ENCODE assay signal across 8 cellular contexts in the genomic region with DNA sequence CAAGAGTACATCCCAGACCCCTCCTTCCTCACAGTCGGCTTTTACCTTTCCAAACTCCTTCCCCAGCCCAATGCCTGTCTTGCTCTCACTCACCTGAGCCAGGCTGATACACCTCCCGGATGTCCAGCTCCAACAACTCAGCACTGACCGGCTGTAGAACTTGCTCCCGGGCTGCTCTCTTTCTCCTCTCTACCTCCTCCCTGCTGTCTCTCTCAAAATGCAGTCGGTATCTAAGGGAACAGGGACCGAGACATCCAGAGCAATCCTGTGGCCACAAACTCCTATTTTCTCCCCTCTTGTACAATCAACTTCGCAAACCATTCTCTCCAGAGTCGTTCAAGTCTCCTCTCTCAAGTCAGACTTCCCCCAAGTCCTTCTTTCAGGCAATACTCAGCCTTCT. TPM values are rescaled to one million over a fixed set of nuclear protein-coding genes. Genes with fewer than 3 reads are reported as not detected.
DNase-seq lines count a peak whose midpoint lies in the region; ATAC-seq and TF ChIP-seq lines count a peak whose summit lies in the region.

No MANE protein-coding gene starts in this region.

- H3K9me3 ChIP-seq in right atrium auricular region (no peaks in the 10 kb centered on the region), aorta (ENCODE audit: control insufficient read depth, low read length) (no peaks in the 10 kb centered on the region)

- peaks cover 36% of the 10 kb centered on the region for H3K36me3 Mint-ChIP-seq in mesothelial cell of epicardium

- ATAC-seq in Right ventricle myocardium inferior (no peak), aorta (ENCODE audit: low FRiP score) (no peak), GM18858 (IDR thresholded peaks at IDR 0.05; ENCODE audit: unreplicated experiment) (no peak), HG03442 (IDR thresholded peaks at IDR 0.05; ENCODE audit: unreplicated experiment) (no peak)

- H3K4me3 ChIP-seq in right atrium auricular region: peak overlapping the region; percentile 75 to 88
- peak overlapping the region; percentile 80 to 100 for H3K4me3 ChIP-seq in cardiac fibroblast (replicated peaks in 1 of 2; ENCODE audit: low read depth in 2 of 2, low read length in 2 of 2)
- peak overlapping the region; percentile 61 to 69 for H3K4me3 ChIP-seq in aorta (ENCODE audit: low read length in 2 of 2)

- DNase-seq in right atrium auricular region (ENCODE audit: low spot score): no peak
- no peak for DNase-seq in Right ventricle myocardium inferior (ENCODE audit: missing footprints)
- DNase-seq in cardiac fibroblast (ENCODE audit: low read depth in 2 of 2): peak in 1 of 2 donors; percentile 9
- DNase-seq in mesothelial cell of epicardium (ENCODE audit: low spot score in 2 of 2, unreplicated experiment in 2 of 2): no peak
- DNase-seq in aorta: no peak
- DNase-seq in NCI-H524 (lab: John Stamatoyannopoulos, UW): no peak

- peaks cover 42% of the 10 kb centered on the region for H3K36me3 ChIP-seq in right atrium auricular region
- H3K36me3 ChIP-seq in aorta (ENCODE audit: control insufficient read depth in 1 of 2, insufficient read depth in 2 of 2, low read length in 1 of 2): peaks cover 0 to 2% of the 10 kb centered on the region in 2 donors

- TF ChIP-seq CTCF in right atrium auricular region (IDR thresholded peaks at IDR 0.05) (no peak), cardiac fibroblast (IDR thresholded peaks at IDR 0.05; ENCODE audit: low read depth, low read length) (no peak), mesothelial cell of epicardium (IDR thresholded peaks at IDR 0.05; ENCODE audit: unreplicated experiment) (no peak)

- peak overlapping the region; percentile 99 for H3K27ac Mint-ChIP-seq in mesothelial cell of epicardium

- intact Hi-C loops in Right ventricle myocardium inferior (cut with DNase I) (loop anchor here (5.0 kb wide), 1 partner anchor 167 kb away; the partner anchor contains the start of gene TUBB), aorta (cut with DNase I) (loop anchor here in 1 of 2 donors (5.0 kb wide), 2 partner anchors 62 to 167 kb away; partner anchors contain the start of genes MRPS18B, PPP1R10 and TUBB)

- peaks cover 0 to 22% of the 10 kb centered on the region in 2 donors for H3K4me1 ChIP-seq in right atrium auricular region
- no peaks in the 10 kb centered on the region for H3K4me1 ChIP-seq in aorta (ENCODE audit: control insufficient read depth in 1 of 2, insufficient read depth in 2 of 2, low read length in 2 of 2)

- peaks cover 29% of the 10 kb centered on the region for H3K4me1 Mint-ChIP-seq in mesothelial cell of epicardium

- peak overlapping the region; percentile 99 for H3K27ac ChIP-seq in right atrium auricular region
- H3K27ac ChIP-seq in aorta (ENCODE audit: low read depth in 1 of 2, low read length in 2 of 2): peak overlapping the region in 1 of 2 donors; percentile 75

- H3K27me3 Mint-ChIP-seq in mesothelial cell of epicardium (ENCODE audit: low read depth): no peaks in the 10 kb centered on the region

- WGBS in aorta, 2 donors: 18% methylated on average over 8 of the region's 8 CpGs

- H3K27me3 ChIP-seq in right atrium auricular region (no peaks in the 10 kb centered on the region), aorta (ENCODE audit: control insufficient read depth in 1 of 2, insufficient read depth in 2 of 2, low read length in 1 of 2) (no peaks in the 10 kb centered on the region)

- no peaks in the 10 kb centered on the region for H3K9me3 Mint-ChIP-seq in mesothelial cell of epicardium

- H3K4me3 Mint-ChIP-seq in mesothelial cell of epicardium: peak overlapping the region; percentile 94

RNA-seq across cellular contexts. Expression of gene GNL1, which starts 1.3 kb away (rescaled TPM):
- 10 to 100 TPM in 1 of 2 donors, 1 to 10 TPM in 1; 7.9 to 16.4 TPM for total RNA-seq in right atrium auricular region
- 18.3 TPM for total RNA-seq in Right ventricle myocardium inferior
- total RNA-seq in mesothelial cell of epicardium: 88.2 to 93.1 TPM (median 91.9 TPM) in 3 replicates
- 10 to 100 TPM; 73.7 to 76.9 TPM for total RNA-seq in aorta
- 100 to 1,000 TPM in 1 of 2 donors, 10 to 100 TPM in 1; 52.6 to 116 TPM for polyA plus RNA-seq in aorta

RNA-seq across cellular contexts. Expression of gene PRR3, which starts 2.1 kb away (rescaled TPM):
- total RNA-seq in right atrium auricular region: 1 to 10 TPM; 2.3 to 3.7 TPM
- total RNA-seq in Right ventricle myocardium inferior: 2.8 TPM
- 23.7 to 25.5 TPM (median 23.9 TPM) in 3 replicates for total RNA-seq in mesothelial cell of epicardium
- 10 to 100 TPM in 1 of 2 donors, 1 to 10 TPM in 1; 7.5 to 11.6 TPM for total RNA-seq in aorta
- polyA plus RNA-seq in aorta: 1 to 10 TPM; 4.1 to 9.5 TPM

RNA-seq across cellular contexts. Expression of gene ABCF1, which starts 16.3 kb away (rescaled TPM):
- total RNA-seq in right atrium auricular region (10 to 100 TPM; 33.9 to 41.3 TPM), Right ventricle myocardium inferior (39.5 TPM), mesothelial cell of epicardium (71.4 to 73.6 TPM (median 71.5 TPM) in 3 replicates), aorta (10 to 100 TPM; 35.4 to 41.2 TPM)
- 10 to 100 TPM; 20.6 to 22.3 TPM for polyA plus RNA-seq in aorta
